In genomic region chr1:18339161-18339560, GRCh38 we compare ENCODE assay signal across 1 cellular context.
TF ChIP-seq lines count a peak whose summit lies in the region.

No MANE protein-coding gene starts in this region.

TF ChIP-seq in GM12878, 131 proteins besides CTCF, POLR2A, EP300 and RAD21 (continued from another document):
- TF ChIP-seq PBX3 (IDR thresholded peaks at IDR 0.05; ENCODE audit: insufficient replicate concordance, low read depth, low read length) (no peak), MAX (IDR thresholded peaks at IDR 0.05; ENCODE audit: low read depth, low read length) (no peak), RFX5 (IDR thresholded peaks at IDR 0.05; ENCODE audit: low read depth, low read length) (no peak), MTA3 (IDR thresholded peaks at IDR 0.05; ENCODE audit: borderline replicate concordance, low read length) (no peak), NR2F1 (conservative IDR thresholded peaks at IDR 0.05) (0 out of 2 replicates have a peak, but pooled peaks have one; percentile 15), RUNX3 (IDR thresholded peaks at IDR 0.05; ENCODE audit: low read length) (0 out of 2 replicates have a peak, but pooled peaks have one; percentile 9), IKZF2 (IDR thresholded peaks at IDR 0.05) (peak in 1 of 2 experiments; percentile 45; a peak in 1 of 4 replicates)
